Comparison of ENCODE assay signal across 1 cellular context in the genomic region with DNA sequence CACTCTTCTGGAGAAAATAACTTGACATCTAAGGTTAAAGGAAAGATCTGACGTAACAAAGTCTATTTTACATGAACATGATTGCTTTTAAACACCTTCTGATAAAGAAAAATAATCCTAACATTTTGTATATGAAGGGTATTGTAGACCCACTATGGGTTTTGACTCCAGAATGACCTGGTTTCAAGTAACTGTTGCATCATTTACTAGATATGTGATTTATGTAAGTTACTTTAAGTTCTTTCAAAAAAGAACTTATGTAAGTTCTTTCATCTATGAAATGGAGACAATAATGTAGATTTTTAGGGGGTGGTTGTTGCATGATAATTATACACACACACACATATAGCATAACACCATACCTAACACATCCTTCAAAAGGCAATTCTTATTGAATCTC.
TF ChIP-seq lines count a peak whose summit lies in the region.

No MANE protein-coding gene starts in this region.

TF ChIP-seq in K562, 482 proteins besides CTCF, POLR2A, EP300 and RAD21 (continued from another document):
- TF ChIP-seq, protein P1, sequence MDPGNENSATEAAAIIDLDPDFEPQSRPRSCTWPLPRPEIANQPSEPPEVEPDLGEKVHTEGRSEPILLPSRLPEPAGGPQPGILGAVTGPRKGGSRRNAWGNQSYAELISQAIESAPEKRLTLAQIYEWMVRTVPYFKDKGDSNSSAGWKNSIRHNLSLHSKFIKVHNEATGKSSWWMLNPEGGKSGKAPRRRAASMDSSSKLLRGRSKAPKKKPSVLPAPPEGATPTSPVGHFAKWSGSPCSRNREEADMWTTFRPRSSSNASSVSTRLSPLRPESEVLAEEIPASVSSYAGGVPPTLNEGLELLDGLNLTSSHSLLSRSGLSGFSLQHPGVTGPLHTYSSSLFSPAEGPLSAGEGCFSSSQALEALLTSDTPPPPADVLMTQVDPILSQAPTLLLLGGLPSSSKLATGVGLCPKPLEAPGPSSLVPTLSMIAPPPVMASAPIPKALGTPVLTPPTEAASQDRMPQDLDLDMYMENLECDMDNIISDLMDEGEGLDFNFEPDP (CRISPR knock-in tag; IDR thresholded peaks at IDR 0.05) = no peak
- TF ChIP-seq MTA1 (IDR thresholded peaks at IDR 0.05; ENCODE audit: borderline replicate concordance) (no peak), ASH1L (IDR thresholded peaks at IDR 0.05; ENCODE audit: borderline replicate concordance, low read depth, partially characterized antibody) (no peak), HNRNPLL (IDR thresholded peaks at IDR 0.05; ENCODE audit: low read depth, low read length, poor library complexity, severe bottlenecking) (no peak), ZNF311 (CRISPR knock-in tag; IDR thresholded peaks at IDR 0.05) (no peak), CEBPG (CRISPR knock-in tag; IDR thresholded peaks at IDR 0.05) (no peak), CEBPG (tag; conservative IDR thresholded peaks at IDR 0.05 in 1 of 2, IDR thresholded peaks at IDR 0.05 in 1 of 2) (peak in 1 of 2 experiments; percentile 70; a peak in 2 of 4 replicates)
- TF ChIP-seq, protein P2, sequence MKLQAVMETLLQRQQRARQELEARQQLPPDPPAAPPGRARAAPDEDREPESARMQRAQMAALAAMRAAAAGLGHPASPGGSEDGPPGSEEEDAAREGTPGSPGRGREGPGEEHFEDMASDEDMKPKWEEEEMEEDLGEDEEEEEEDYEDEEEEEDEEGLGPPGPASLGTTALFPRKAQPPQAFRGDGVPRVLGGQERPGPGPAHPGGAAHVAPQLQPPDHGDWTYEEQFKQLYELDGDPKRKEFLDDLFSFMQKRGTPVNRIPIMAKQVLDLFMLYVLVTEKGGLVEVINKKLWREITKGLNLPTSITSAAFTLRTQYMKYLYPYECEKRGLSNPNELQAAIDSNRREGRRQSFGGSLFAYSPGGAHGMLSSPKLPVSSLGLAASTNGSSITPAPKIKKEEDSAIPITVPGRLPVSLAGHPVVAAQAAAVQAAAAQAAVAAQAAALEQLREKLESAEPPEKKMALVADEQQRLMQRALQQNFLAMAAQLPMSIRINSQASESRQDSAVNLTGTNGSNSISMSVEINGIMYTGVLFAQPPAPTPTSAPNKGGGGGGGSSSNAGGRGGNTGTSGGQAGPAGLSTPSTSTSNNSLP (IDR thresholded peaks at IDR 0.05; ENCODE audit: borderline replicate concordance, low read depth, low read length) = no peak
TF ChIP-seq in K562: peak in this region for 4.
